Comparison of ENCODE assay signal across 11 cellular contexts in the genomic region with DNA sequence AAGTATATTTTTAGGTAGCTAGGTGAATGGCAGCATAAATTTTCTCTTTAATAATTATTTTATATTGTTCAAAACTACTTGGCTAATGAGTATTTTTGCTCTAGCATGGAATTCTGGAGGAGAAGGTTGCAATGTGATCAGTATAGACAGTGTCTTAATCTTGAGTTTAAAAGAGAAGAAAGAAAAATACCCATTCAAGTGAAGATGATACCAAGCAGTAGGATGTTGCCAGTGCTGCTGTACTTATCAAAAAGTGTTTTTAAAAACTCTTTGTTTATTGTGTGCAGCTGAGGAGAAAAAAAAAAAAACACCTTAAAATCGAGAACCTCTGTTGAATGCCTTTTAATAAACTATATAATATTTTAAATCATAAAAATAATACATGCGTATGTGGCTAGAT. TPM values are rescaled to one million over a fixed set of nuclear protein-coding genes. Genes with fewer than 3 reads are reported as not detected.
DNase-seq lines count a peak whose midpoint lies in the region; ATAC-seq and TF ChIP-seq lines count a peak whose summit lies in the region.
"Had no signal": no experiment of that assay in that cellular context is flagged by ENCODE, and none has a peak within 500 bp of the region (broad histone marks: within the 10 kb centered on the region; RNA-seq: fewer than 3 reads in every experiment).

No MANE protein-coding gene starts in this region.

- H3K9me3 ChIP-seq in heart left ventricle (peaks cover 0 to 19% (median 0%) of the 10 kb centered on the region in 12 donors), heart right ventricle (peaks cover 0 to 14% (median 0%) of the 10 kb centered on the region in 11 donors), psoas muscle (no peaks in the 10 kb centered on the region), Karpas-422 (ENCODE audit: low read length) (no peaks in the 10 kb centered on the region), suprapubic skin (no peaks in the 10 kb centered on the region)

- ATAC-seq in heart left ventricle (peak in 1 of 4 donors; percentile 41), heart right ventricle (peak in 2 of 8 donors; percentile 50 to 52), psoas muscle (peak in 2 of 4 donors; percentile 34 to 57)
- ATAC-seq: GM12878 had no signal

- TF ChIP-seq POLR2A in heart left ventricle (IDR thresholded peaks at IDR 0.05) (no peak), suprapubic skin (IDR thresholded peaks at IDR 0.05) (no peak)

- 70 to 83% (median 73%) methylated on average over 2 of the region's 2 CpGs for WGBS in heart left ventricle, 4 donors
- 81 to 82% methylated on average over 2 of the region's 2 CpGs for WGBS in heart right ventricle, 2 donors
- 88 to 91% (median 89%) methylated on average over 2 of the region's 2 CpGs for WGBS in psoas muscle, 3 donors
- WGBS in suprapubic skin: 84% methylated on average over 2 of the region's 2 CpGs

- no peak overlapping the region for H3K9ac ChIP-seq in Karpas-422 (ENCODE audit: low read length)

- no peak for TF ChIP-seq EP300 in suprapubic skin (IDR thresholded peaks at IDR 0.05)

- no peaks in the 10 kb centered on the region for H4K20me1 ChIP-seq in Karpas-422 (ENCODE audit: insufficient read depth, low read depth, low read length)

- H3K27ac ChIP-seq in heart left ventricle (peak overlapping the region; percentile 53 to 86 (median 78)), heart right ventricle (peak overlapping the region; percentile 53 to 86 (median 78)), psoas muscle (peak overlapping the region; percentile 91), Karpas-422 (ENCODE audit: low read length) (no peak overlapping the region), suprapubic skin (no peak overlapping the region)

- H3K79me2 ChIP-seq in Karpas-422 (ENCODE audit: low read length): peaks cover 99% of the 10 kb centered on the region

- H3K27me3 ChIP-seq in heart left ventricle: no peaks in the 10 kb centered on the region
- H3K27me3 ChIP-seq in heart right ventricle: no peaks in the 10 kb centered on the region
- no peaks in the 10 kb centered on the region for H3K27me3 ChIP-seq in psoas muscle (ENCODE audit: insufficient read depth in 3 of 3, low read length in 2 of 3)
- H3K27me3 ChIP-seq in Karpas-422 (ENCODE audit: low read length): no peaks in the 10 kb centered on the region
- H3K27me3 ChIP-seq in suprapubic skin: no peaks in the 10 kb centered on the region

- H3K4me1 ChIP-seq in heart left ventricle (peaks cover 0 to 48% (median 24%) of the 10 kb centered on the region in 12 donors), heart right ventricle (peaks cover 2 to 59% (median 36%) of the 10 kb centered on the region in 9 donors), psoas muscle (peaks cover 37% of the 10 kb centered on the region), Karpas-422 (ENCODE audit: low read length) (peaks cover 29% of the 10 kb centered on the region), suprapubic skin (no peaks in the 10 kb centered on the region)

- DNase-seq in heart left ventricle (no peak), cardiac septum (ENCODE audit: low spot score) (no peak), heart right ventricle (no peak), psoas muscle (no peak), Karpas-422 (no peak), GOT3 (lab: John Stamatoyannopoulos, UW) (no peak), suprapubic skin (ENCODE audit: low spot score in 2 of 2) (no peak)
- DNase-seq: C1 segment of cervical spinal cord; CD4-positive, alpha-beta memory T cell; DMS79 had no signal

- peaks cover 0 to 16% (median 0%) of the 10 kb centered on the region in 9 donors for H3K36me3 ChIP-seq in heart left ventricle
- H3K36me3 ChIP-seq in heart right ventricle: peaks cover 0 to 36% (median 5%) of the 10 kb centered on the region in 9 donors
- peaks cover 0 to 4% of the 10 kb centered on the region in 2 donors for H3K36me3 ChIP-seq in psoas muscle (ENCODE audit: insufficient read depth in 1 of 2, low read depth in 1 of 2)
- H3K36me3 ChIP-seq in Karpas-422 (ENCODE audit: insufficient read depth, low read length): peaks cover 89% of the 10 kb centered on the region
- H3K36me3 ChIP-seq in suprapubic skin: peaks cover 4% of the 10 kb centered on the region

- TF ChIP-seq CTCF in heart left ventricle (IDR thresholded peaks at IDR 0.05) (no peak), heart right ventricle (IDR thresholded peaks at IDR 0.05) (no peak), psoas muscle (IDR thresholded peaks at IDR 0.05) (no peak), suprapubic skin (IDR thresholded peaks at IDR 0.05) (no peak)

- no peak overlapping the region for H3K4me2 ChIP-seq in Karpas-422 (ENCODE audit: low read depth, low read length, poor library complexity, severe bottlenecking)

- H2AFZ ChIP-seq in Karpas-422 (ENCODE audit: low read length): no peak overlapping the region

- intact Hi-C loops in heart left ventricle (cut with DNase I) (no loop called here), cardiac septum (cut with DNase I) (no loop called here), heart right ventricle (cut with DNase I) (no loop called here), psoas muscle (cut with DNase I) (loop anchor here in 1 of 2 donors (5.0 kb wide), 1 partner anchor 57 kb away; no protein-coding TSS in a partner anchor)

- no peaks in the 10 kb centered on the region for H3K9me2 ChIP-seq in Karpas-422 (replicated peaks; ENCODE audit: insufficient read depth, low read length)

- H3K4me3 ChIP-seq in heart left ventricle (peak overlapping the region in 5 of 12 donors; percentile 1 to 36 (median 5)), heart right ventricle (peak overlapping the region in 2 of 10 donors; percentile 3), psoas muscle (peak overlapping the region; percentile 45), Karpas-422 (ENCODE audit: low read length) (no peak overlapping the region), suprapubic skin (no peak overlapping the region)
- H3K4me3 ChIP-seq: GM12878 had no signal

RNA-seq across cellular contexts. Expression of a gene that starts 47.9 kb away (rescaled TPM):
- total RNA-seq in heart left ventricle (100 to 1,000 TPM in 3 of 9 donors, 10 to 100 TPM in 6; 67.4 to 109 (median 92.1) TPM), cardiac septum (91.3 TPM), heart right ventricle (100 to 1,000 TPM in 5 of 10 donors, 10 to 100 TPM in 5; 90.8 to 113 (median 97.8) TPM), psoas muscle (10 to 100 TPM; 56.6 to 95.5 (median 60.6) TPM), suprapubic skin (10 to 100 TPM; 69.5 to 97.0 (median 78.4) TPM)
- polyA plus RNA-seq in heart left ventricle (10 to 100 TPM; 30.2 to 78.4 TPM), heart right ventricle (10 to 100 TPM; 37.7 to 46.2 TPM), psoas muscle (10 to 100 TPM; 33.8 to 61.3 (median 36.4) TPM)
- 124 and 198 TPM in 2 replicates for total RNA-seq in Karpas-422 (2014; rRNA removed; shearing (Covaris generic); ENCODE audit: low replicate concordance)

Comparison
In these comparisons a context has a peak if more than half of its experiments do, and no peak if none do; other contexts are left out.
1. H3K27ac ChIP-seq: peak in heart left ventricle (12 of 12), heart right ventricle (10 of 10) and psoas muscle (single experiment); none in Karpas-422 (single experiment) and suprapubic skin (single experiment).